In the genomic region with DNA sequence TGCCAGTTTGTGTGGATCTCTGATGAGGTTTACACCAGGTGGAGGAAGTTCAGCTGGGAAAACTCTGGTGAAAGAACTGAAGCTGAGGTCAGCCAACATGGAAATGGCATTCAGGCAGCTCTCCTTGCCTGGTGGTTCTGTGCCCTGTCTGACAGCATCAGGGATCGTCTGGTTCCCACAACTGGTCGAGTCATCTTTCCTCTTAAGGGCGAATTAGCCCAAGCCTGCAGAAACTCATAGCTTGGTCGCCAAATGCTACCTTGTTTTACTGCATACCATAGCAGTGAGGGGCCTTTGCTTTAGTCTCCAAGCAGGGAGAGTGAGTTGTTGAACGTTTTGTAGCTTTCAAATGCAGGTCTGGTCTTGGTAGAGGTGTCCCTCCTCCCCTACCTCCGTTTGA, we compare ENCODE assay signal across 2 cellular contexts.
TF ChIP-seq lines count a peak whose summit lies in the region.

No MANE protein-coding gene starts in this region.

TF ChIP-seq in IMR-90, 13 proteins besides CTCF, POLR2A, EP300 and RAD21:
- no peak for TF ChIP-seq NFE2L2 (IDR thresholded peaks at IDR 0.05; ENCODE audit: low read depth, low read length)
- TF ChIP-seq MXI1 (IDR thresholded peaks at IDR 0.05; ENCODE audit: borderline replicate concordance, low read depth, low read length): no peak
- TF ChIP-seq, protein P1, sequence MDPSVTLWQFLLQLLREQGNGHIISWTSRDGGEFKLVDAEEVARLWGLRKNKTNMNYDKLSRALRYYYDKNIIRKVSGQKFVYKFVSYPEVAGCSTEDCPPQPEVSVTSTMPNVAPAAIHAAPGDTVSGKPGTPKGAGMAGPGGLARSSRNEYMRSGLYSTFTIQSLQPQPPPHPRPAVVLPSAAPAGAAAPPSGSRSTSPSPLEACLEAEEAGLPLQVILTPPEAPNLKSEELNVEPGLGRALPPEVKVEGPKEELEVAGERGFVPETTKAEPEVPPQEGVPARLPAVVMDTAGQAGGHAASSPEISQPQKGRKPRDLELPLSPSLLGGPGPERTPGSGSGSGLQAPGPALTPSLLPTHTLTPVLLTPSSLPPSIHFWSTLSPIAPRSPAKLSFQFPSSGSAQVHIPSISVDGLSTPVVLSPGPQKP (IDR thresholded peaks at IDR 0.05; ENCODE audit: borderline replicate concordance, low read depth, low read length): no peak
- TF ChIP-seq RFX5 (IDR thresholded peaks at IDR 0.05; ENCODE audit: low read depth, low read length): no peak
- no peak for TF ChIP-seq MAZ (IDR thresholded peaks at IDR 0.05; ENCODE audit: borderline replicate concordance, low read depth, low read length)
- TF ChIP-seq FOS (IDR thresholded peaks at IDR 0.05; ENCODE audit: low read depth, low read length): no peak
- TF ChIP-seq CEBPB (IDR thresholded peaks at IDR 0.05; ENCODE audit: low read depth, low read length): no peak
- no peak for TF ChIP-seq SMC3 (IDR thresholded peaks at IDR 0.05; ENCODE audit: low read depth, low read length)

TF ChIP-seq in GM12878, 131 proteins besides CTCF, POLR2A, EP300 and RAD21:
- TF ChIP-seq, protein P2, sequence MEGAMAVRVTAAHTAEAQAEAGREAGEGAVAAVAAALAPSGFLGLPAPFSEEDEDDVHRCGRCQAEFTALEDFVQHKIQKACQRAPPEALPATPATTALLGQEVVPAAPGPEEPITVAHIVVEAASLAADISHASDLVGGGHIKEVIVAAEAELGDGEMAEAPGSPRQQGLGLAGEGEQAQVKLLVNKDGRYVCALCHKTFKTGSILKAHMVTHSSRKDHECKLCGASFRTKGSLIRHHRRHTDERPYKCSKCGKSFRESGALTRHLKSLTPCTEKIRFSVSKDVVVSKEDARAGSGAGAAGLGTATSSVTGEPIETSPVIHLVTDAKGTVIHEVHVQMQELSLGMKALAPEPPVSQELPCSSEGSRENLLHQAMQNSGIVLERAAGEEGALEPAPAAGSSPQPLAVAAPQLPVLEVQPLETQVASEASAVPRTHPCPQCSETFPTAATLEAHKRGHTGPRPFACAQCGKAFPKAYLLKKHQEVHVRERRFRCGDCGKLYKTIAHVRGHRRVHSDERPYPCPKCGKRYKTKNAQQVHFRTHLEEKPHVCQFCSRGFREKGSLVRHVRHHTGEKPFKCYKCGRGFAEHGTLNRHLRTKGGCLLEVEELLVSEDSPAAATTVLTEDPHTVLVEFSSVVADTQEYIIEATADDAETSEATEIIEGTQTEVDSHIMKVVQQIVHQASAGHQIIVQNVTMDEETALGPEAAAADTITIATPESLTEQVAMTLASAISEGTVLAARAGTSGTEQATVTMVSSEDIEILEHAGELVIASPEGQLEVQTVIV (IDR thresholded peaks at IDR 0.05; ENCODE audit: borderline replicate concordance, partially characterized antibody): no peak
- TF ChIP-seq MXI1 (IDR thresholded peaks at IDR 0.05; ENCODE audit: low read depth, low read length) (no peak), EED (IDR thresholded peaks at IDR 0.05; ENCODE audit: low read depth) (no peak), STAT1 (conservative IDR thresholded peaks at IDR 0.05) (no peak), NRF1 (conservative IDR thresholded peaks at IDR 0.05; ENCODE audit: low read depth, low read length) (no peak), ZNF384 (IDR thresholded peaks at IDR 0.05; ENCODE audit: borderline replicate concordance, low read depth, low read length) (no peak), BCL11A (IDR thresholded peaks at IDR 0.05; ENCODE audit: low read depth, low read length) (no peak)
